Comparison of ENCODE assay signal across 16 cellular contexts in genomic region chr11:79182794-79183193, GRCh38.
DNase-seq lines count a peak whose midpoint lies in the region; TF ChIP-seq lines count a peak whose summit lies in the region.
"Had no signal": no experiment of that assay in that cellular context is flagged by ENCODE, and none has a peak within 500 bp of the region (broad histone marks: within the 10 kb centered on the region; RNA-seq: fewer than 3 reads in every experiment).

No MANE protein-coding gene starts in this region.

- no peak overlapping the region for H2AFZ ChIP-seq in mesenchymal stem cell (ENCODE audit: low read depth, low read length)
- H2AFZ ChIP-seq: PC-9 had no signal

- H3K9me3 ChIP-seq in mesenchymal stem cell (ENCODE audit: control insufficient read depth, low read length) (peaks cover 7% of the 10 kb centered on the region), BE2C (no peaks in the 10 kb centered on the region)
- H3K9me3 ChIP-seq: thyroid gland had no signal

- no peaks in the 10 kb centered on the region for H3K79me1 ChIP-seq in mesenchymal stem cell (replicated peaks; ENCODE audit: low read length, poor library complexity, severe bottlenecking)

- no peak overlapping the region for H3K18ac ChIP-seq in mesenchymal stem cell (ENCODE audit: low read depth in 1 of 2, low read length in 2 of 2)

- no peak overlapping the region for H3K4ac ChIP-seq in mesenchymal stem cell (ENCODE audit: low read depth in 1 of 2, low read length in 2 of 2)

- H2BK5ac ChIP-seq in mesenchymal stem cell (ENCODE audit: low read depth, low read length, poor library complexity, severe bottlenecking): no peak overlapping the region

- no peak overlapping the region for H2BK12ac ChIP-seq in mesenchymal stem cell (ENCODE audit: low read length in 2 of 2)

- H3K27me3 ChIP-seq in mesenchymal stem cell (ENCODE audit: control insufficient read depth in 1 of 2, insufficient read depth in 1 of 2, low read length in 2 of 2) (peaks cover 0 to 7% of the 10 kb centered on the region in 2 experiments), BE2C (no peaks in the 10 kb centered on the region)
- H3K27me3 ChIP-seq: thyroid gland had no signal

- H3K4me1 ChIP-seq in mesenchymal stem cell (ENCODE audit: control insufficient read depth, insufficient read depth, low read depth, low read length) (no peaks in the 10 kb centered on the region), BE2C (no peaks in the 10 kb centered on the region)
- H3K4me1 ChIP-seq: left ventricle myocardium inferior, thyroid gland had no signal

- H2BK15ac ChIP-seq in mesenchymal stem cell (ENCODE audit: low read depth, poor library complexity, severe bottlenecking): no peak overlapping the region

- H3K27ac ChIP-seq in mesenchymal stem cell (ENCODE audit: low read length, poor library complexity, severe bottlenecking): no peak overlapping the region
- H3K27ac ChIP-seq: left ventricle myocardium inferior, PC-9, thyroid gland had no signal

- H4K91ac ChIP-seq in mesenchymal stem cell (ENCODE audit: low read length): no peak overlapping the region

- TF ChIP-seq CTCF in AG10803 (conservative IDR thresholded peaks at IDR 0.05; ENCODE audit: low read length): no peak
- no peak for TF ChIP-seq CTCF in choroid plexus epithelial cell (conservative IDR thresholded peaks at IDR 0.05; ENCODE audit: low read depth, low read length)
- no peak for TF ChIP-seq CTCF in BE2C (IDR thresholded peaks at IDR 0.05; ENCODE audit: low read depth, low read length)

- H3K4me2 ChIP-seq in mesenchymal stem cell (ENCODE audit: low read length, poor library complexity, severe bottlenecking): no peak overlapping the region
- H3K4me2 ChIP-seq: PC-9 had no signal

- WGBS in mesenchymal stem cell: no CpG with 5 or more reads among the region's 1 CpG

- H3K4me3 ChIP-seq in AG10803 (ENCODE audit: low read length) (no peak overlapping the region), choroid plexus epithelial cell (ENCODE audit: low read depth, low read length) (no peak overlapping the region), mesenchymal stem cell (ENCODE audit: insufficient read depth in 1 of 2, low read depth in 1 of 2, low read length in 2 of 2) (no peak overlapping the region), BE2C (ENCODE audit: low read depth, low read length) (no peak overlapping the region)
- H3K4me3 ChIP-seq: K562, left ventricle myocardium inferior, PC-9, thyroid gland had no signal

- DNase-seq in AG10803 (ENCODE audit: low read depth): peak; percentile 98
- peak; percentile 65 for DNase-seq in HS-5 (ENCODE audit: low read depth)
- DNase-seq in choroid plexus epithelial cell (ENCODE audit: low read depth): peak; percentile 23
- no peak for DNase-seq in mesenchymal stem cell
- DNase-seq in NCI-H2029 (lab: John Stamatoyannopoulos, UW): no peak
- DNase-seq in NCI-H510A treated with DMSO at 0.1 percent for 48 hours (lab: John Stamatoyannopoulos, UW): no peak
- DNase-seq in BE2C: no peak
- no peak for DNase-seq in SHP77 treated with DMSO at 0.1 percent for 48 hours (lab: John Stamatoyannopoulos, UW)
- DNase-seq: ACHN; activated CD4-positive, alpha-beta T cell treated with anti-CD3 and anti-CD28 coated beads, Interleukin-2, amount 10 ng/mL, durations not matched to agents 7 days and 5 days; activated naive CD8-positive, alpha-beta T cell treated with anti-CD3 and anti-CD28 coated beads for 36 hours; left ventricle myocardium inferior; NCI-H1694 treated with DMSO at 0.1 percent for 48 hours; PC-9; thyroid gland had no signal

- peak overlapping the region; percentile 36 for H3K9ac ChIP-seq in mesenchymal stem cell (ENCODE audit: low read length)

- H3K36me3 ChIP-seq in mesenchymal stem cell (ENCODE audit: control insufficient read depth in 1 of 2, insufficient read depth in 2 of 2, low read depth in 1 of 2, low read length in 2 of 2): no peaks in the 10 kb centered on the region
- H3K36me3 ChIP-seq in BE2C: no peaks in the 10 kb centered on the region
- H3K36me3 ChIP-seq: left ventricle myocardium inferior, thyroid gland had no signal

- no peak overlapping the region for H4K8ac ChIP-seq in mesenchymal stem cell (ENCODE audit: low read length)

- H3K23ac ChIP-seq in mesenchymal stem cell (ENCODE audit: low read length in 2 of 2): no peak overlapping the region

- H2BK120ac ChIP-seq in mesenchymal stem cell (ENCODE audit: low read depth, low read length): no peak overlapping the region

- H2AK5ac ChIP-seq in mesenchymal stem cell (ENCODE audit: low read length, severe bottlenecking): no peak overlapping the region

- H3K14ac ChIP-seq in mesenchymal stem cell (ENCODE audit: low read length in 2 of 2): no peak overlapping the region

Comparison
In these comparisons a context has a peak if more than half of its experiments do, and no peak if none do; other contexts are left out.
1. DNase-seq: peak in AG10803 (single experiment), HS-5 (single experiment) and choroid plexus epithelial cell (single experiment); none in mesenchymal stem cell (single experiment), NCI-H2029 (single experiment), NCI-H510A treated with DMSO at 0.1 percent for 48 hours (single experiment), BE2C (single experiment) and SHP77 treated with DMSO at 0.1 percent for 48 hours (single experiment).